1 cellular context compared by ENCODE assay signal in the genomic region with DNA sequence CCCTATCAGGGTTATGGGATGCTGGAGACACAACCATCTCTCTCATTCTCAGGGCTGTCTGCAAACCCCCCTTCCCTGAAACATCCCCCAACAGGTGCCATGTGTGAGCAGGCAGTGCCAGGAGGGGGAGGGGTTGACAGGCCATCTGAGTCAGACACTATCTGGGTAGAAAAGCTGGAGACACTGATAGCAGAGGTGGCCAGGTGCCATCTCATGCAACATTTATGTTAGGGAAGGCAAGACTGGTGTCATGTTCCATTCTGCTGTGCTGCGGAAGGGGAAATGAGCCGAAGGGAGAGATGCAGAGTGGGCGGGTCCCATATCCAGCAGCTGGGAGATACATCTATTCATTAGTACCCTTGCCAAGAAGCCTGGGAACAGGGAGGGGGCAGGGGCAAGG.
TF ChIP-seq lines count a peak whose summit lies in the region.

No MANE protein-coding gene starts in this region.

TF ChIP-seq in K562, 482 proteins besides CTCF, POLR2A, EP300 and RAD21:
- TF ChIP-seq ARID1B (IDR thresholded peaks at IDR 0.05) (peak; percentile 37), TEAD4 (IDR thresholded peaks at IDR 0.05; ENCODE audit: low read length) (0 out of 2 replicates have a peak, but pooled peaks have one; percentile 26), TEAD4 (CRISPR knock-in tag; IDR thresholded peaks at IDR 0.05; ENCODE audit: borderline replicate concordance) (no peak), TCF3 (CRISPR knock-in tag; IDR thresholded peaks at IDR 0.05) (0 out of 2 replicates have a peak, but pooled peaks have one; percentile 19), CBFA2T2 (conservative IDR thresholded peaks at IDR 0.05) (peak; percentile 54), CEBPG (CRISPR knock-in tag; IDR thresholded peaks at IDR 0.05) (peak; percentile 60), CEBPG (tag; conservative IDR thresholded peaks at IDR 0.05 in 1 of 2, IDR thresholded peaks at IDR 0.05 in 1 of 2) (peak in 1 of 2 experiments; percentile 42; a peak in 1 of 4 replicates), RAD51 (IDR thresholded peaks at IDR 0.05; ENCODE audit: borderline replicate concordance, low read depth) (no peak), TRIM24 (IDR thresholded peaks at IDR 0.05) (peak; percentile 62 to 82; a peak in 3 of 4 replicates), TAL1 (IDR thresholded peaks at IDR 0.05) (peak; percentile 30; the same call in 1 of the 2 replicates), CBFA2T3 (IDR thresholded peaks at IDR 0.05) (peak; percentile 66), CBFB (CRISPR knock-in tag; IDR thresholded peaks at IDR 0.05) (no peak), NFIC (IDR thresholded peaks at IDR 0.05) (peak; percentile 43), CC2D1A (IDR thresholded peaks at IDR 0.05) (no peak), TBL1XR1 (IDR thresholded peaks at IDR 0.05; ENCODE audit: low read length in 2 of 2) (no peak), ATF1 (CRISPR knock-in tag; IDR thresholded peaks at IDR 0.05) (no peak), ATF1 (tag; IDR thresholded peaks at IDR 0.05) (no peak), PHB2 (IDR thresholded peaks at IDR 0.05; ENCODE audit: low read depth) (no peak)
- TF ChIP-seq, protein P1, sequence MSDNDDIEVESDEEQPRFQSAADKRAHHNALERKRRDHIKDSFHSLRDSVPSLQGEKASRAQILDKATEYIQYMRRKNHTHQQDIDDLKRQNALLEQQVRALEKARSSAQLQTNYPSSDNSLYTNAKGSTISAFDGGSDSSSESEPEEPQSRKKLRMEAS (CRISPR knock-in tag; IDR thresholded peaks at IDR 0.05): 0 out of 2 replicates have a peak, but pooled peaks have one; percentile 19
- TF ChIP-seq, protein P2, sequence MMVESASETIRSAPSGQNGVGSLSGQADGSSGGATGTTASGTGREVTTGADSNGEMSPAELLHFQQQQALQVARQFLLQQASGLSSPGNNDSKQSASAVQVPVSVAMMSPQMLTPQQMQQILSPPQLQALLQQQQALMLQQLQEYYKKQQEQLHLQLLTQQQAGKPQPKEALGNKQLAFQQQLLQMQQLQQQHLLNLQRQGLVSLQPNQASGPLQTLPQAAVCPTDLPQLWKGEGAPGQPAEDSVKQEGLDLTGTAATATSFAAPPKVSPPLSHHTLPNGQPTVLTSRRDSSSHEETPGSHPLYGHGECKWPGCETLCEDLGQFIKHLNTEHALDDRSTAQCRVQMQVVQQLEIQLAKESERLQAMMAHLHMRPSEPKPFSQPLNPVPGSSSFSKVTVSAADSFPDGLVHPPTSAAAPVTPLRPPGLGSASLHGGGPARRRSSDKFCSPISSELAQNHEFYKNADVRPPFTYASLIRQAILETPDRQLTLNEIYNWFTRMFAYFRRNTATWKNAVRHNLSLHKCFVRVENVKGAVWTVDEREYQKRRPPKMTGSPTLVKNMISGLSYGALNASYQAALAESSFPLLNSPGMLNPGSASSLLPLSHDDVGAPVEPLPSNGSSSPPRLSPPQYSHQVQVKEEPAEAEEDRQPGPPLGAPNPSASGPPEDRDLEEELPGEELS (CRISPR knock-in tag; IDR thresholded peaks at IDR 0.05; ENCODE audit: borderline replicate concordance): no peak
- TF ChIP-seq, protein P3, sequence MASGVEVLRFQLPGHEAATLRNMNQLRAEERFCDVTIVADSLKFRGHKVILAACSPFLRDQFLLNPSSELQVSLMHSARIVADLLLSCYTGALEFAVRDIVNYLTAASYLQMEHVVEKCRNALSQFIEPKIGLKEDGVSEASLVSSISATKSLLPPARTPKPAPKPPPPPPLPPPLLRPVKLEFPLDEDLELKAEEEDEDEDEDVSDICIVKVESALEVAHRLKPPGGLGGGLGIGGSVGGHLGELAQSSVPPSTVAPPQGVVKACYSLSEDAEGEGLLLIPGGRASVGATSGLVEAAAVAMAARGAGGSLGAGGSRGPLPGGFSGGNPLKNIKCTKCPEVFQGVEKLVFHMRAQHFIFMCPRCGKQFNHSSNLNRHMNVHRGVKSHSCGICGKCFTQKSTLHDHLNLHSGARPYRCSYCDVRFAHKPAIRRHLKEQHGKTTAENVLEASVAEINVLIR (CRISPR knock-in tag; IDR thresholded peaks at IDR 0.05): no peak
TF ChIP-seq in K562: peak in this region for 10.
